8 cellular contexts compared by ENCODE assay signal in genomic region chr3:55752911-55753310, GRCh38.
"Had no signal": no experiment of that assay in that cellular context is flagged by ENCODE, and none has a peak within 500 bp of the region (broad histone marks: within the 10 kb centered on the region; RNA-seq: fewer than 3 reads in every experiment).

No MANE protein-coding gene starts in this region.

- ATAC-seq: GM12878 had no signal

- FAIRE-seq: G401.6, GM12878, GM12891, GM12892, GM18507, GM19239 had no signal

- DNase-seq: GDM1, GF-D8 had no signal

- H3K4me3 ChIP-seq: GM12878 had no signal
